ENCODE assay signal across 10 cellular contexts in the genomic region with DNA sequence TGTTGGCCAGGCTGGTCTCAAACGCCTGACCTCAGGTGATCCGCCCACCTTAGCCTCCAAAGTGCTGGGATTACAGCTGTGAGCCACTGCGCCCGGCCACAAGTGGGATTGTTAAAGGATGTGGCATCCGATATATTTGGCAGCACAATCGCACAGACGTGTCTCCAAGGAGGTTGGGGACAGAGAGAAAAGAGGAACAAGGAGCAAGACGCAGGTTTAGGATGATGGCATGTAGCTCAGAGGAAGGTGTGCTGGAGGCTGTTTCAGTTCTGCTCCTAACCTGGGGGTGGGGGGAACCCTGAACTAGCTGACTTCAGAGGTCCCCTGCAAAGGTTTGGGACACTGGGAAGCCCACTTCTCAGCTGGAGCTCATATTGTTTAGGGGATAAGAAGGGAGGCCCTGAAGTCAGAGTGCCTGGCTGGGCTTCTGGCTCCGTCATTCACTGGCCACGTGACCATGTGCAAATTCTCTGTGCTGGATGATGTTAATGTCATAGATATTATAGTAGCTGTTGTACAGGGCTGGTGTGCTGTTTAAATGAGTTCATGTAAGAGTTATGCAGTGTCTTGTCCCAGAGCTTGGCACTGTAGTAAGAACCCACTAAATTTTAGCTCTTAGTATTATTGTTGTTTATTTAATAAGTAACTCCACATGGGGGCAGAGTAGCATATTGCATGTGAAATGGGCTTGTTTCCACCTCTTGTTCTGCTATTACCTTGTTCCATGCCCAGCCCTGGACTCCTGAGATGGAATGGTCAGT.
DNase-seq lines count a peak whose midpoint lies in the region; ATAC-seq, FAIRE-seq and TF ChIP-seq lines count a peak whose summit lies in the region.
"Had no signal": no experiment of that assay in that cellular context is flagged by ENCODE, and none has a peak within 500 bp of the region (broad histone marks: within the 10 kb centered on the region; RNA-seq: fewer than 3 reads in every experiment).

No MANE protein-coding gene starts in this region.

- peak; percentile 3 for DNase-seq in bronchial epithelial cell (ENCODE audit: low read depth)
- no peak for DNase-seq in NCI-H2029 treated with DMSO at 0.1 percent for 48 hours (lab: John Stamatoyannopoulos, UW)
- no peak for DNase-seq in GOT3 (lab: John Stamatoyannopoulos, UW)
- DNase-seq in Right ventricle myocardium superior, result no peak

- no peak for FAIRE-seq in bronchial epithelial cell (lab: Jason Lieb, UNC)
- FAIRE-seq: G401.6 had no signal

- intact Hi-C loops in Right ventricle myocardium superior (cut with DNase I), result loop anchor here (10.0 kb wide), 1 partner anchor 60 kb away; no protein-coding TSS in a partner anchor

- H3K4me3 ChIP-seq in bronchial epithelial cell (ENCODE audit: low read depth, low read length), result no peak overlapping the region

- ATAC-seq in GM18858 (IDR thresholded peaks at IDR 0.05; ENCODE audit: unreplicated experiment) (peak; percentile 61), HG03565 (IDR thresholded peaks at IDR 0.05; ENCODE audit: unreplicated experiment) (peak; percentile 49), HG02840 (IDR thresholded peaks at IDR 0.05; ENCODE audit: low FRiP score, unreplicated experiment) (no peak), Right ventricle myocardium superior (ENCODE audit: poor library complexity) (no peak)

- TF ChIP-seq CTCF in 22Rv1 (IDR thresholded peaks at IDR 0.05) (peak; percentile 20; the same call in 1 of the 2 replicates), bronchial epithelial cell (IDR thresholded peaks at IDR 0.05; ENCODE audit: insufficient read depth, low read length, severe bottlenecking) (no peak)

- H3K27me3 ChIP-seq in bronchial epithelial cell (ENCODE audit: control insufficient read depth, insufficient read depth, low read length), result no peaks in the 10 kb centered on the region

- H3K27ac ChIP-seq in 22Rv1, result no peak overlapping the region
- H3K27ac ChIP-seq: KMS-11 had no signal

- H3K36me3 ChIP-seq in bronchial epithelial cell (ENCODE audit: control insufficient read depth, insufficient read depth, low read length), result no peaks in the 10 kb centered on the region

Comparison
In these comparisons a context has a peak if more than half of its experiments do, and no peak if none do; other contexts are left out.
1. ATAC-seq: peak in GM18858 (single experiment) and HG03565 (single experiment); none in HG02840 (single experiment) and Right ventricle myocardium superior (single experiment).